In genomic region chr2:68594674-68595492, GRCh38 we compare ENCODE assay signal across 8 cellular contexts. TPM values are rescaled to one million over a fixed set of nuclear protein-coding genes. Genes with fewer than 3 reads are reported as not detected.
A peak's percentile ranks its signal among the peaks of the same experiment; 100 is the strongest.
DNase-seq lines count a peak whose midpoint lies in the region; ATAC-seq and TF ChIP-seq lines count a peak whose summit lies in the region.

No MANE protein-coding gene starts in this region.

- H3K4me1 ChIP-seq in CD8-positive, alpha-beta T cell (ENCODE audit: insufficient read depth, low read length): no peaks in the 10 kb centered on the region
- peaks cover 5% of the 10 kb centered on the region for H3K4me1 ChIP-seq in effector memory CD4-positive, alpha-beta T cell (ENCODE audit: control insufficient read depth, insufficient read depth, low read length, poor library complexity, severe bottlenecking)
- no peaks in the 10 kb centered on the region for H3K4me1 ChIP-seq in tibial artery

- no peaks in the 10 kb centered on the region for H3K27me3 ChIP-seq in CD8-positive, alpha-beta T cell (ENCODE audit: insufficient read depth, low read length)
- no peaks in the 10 kb centered on the region for H3K27me3 ChIP-seq in effector memory CD4-positive, alpha-beta T cell (replicated peaks; ENCODE audit: control insufficient read depth, insufficient read depth, low read length, poor library complexity, severe bottlenecking)
- H3K27me3 ChIP-seq in tibial artery: no peaks in the 10 kb centered on the region

- H3K4me1 Mint-ChIP-seq in CD8-positive, alpha-beta T cell (ENCODE audit: low read depth): peaks cover 6% of the 10 kb centered on the region
- H3K4me1 Mint-ChIP-seq in activated CD4-positive, alpha-beta T cell treated with anti-CD3 and anti-CD28 coated beads, Interleukin-2, amount 10 ng/mL, durations not matched to agents 24 days and 14 days: peaks cover 7% of the 10 kb centered on the region
- H3K4me1 Mint-ChIP-seq in naive B cell: peaks cover 8 to 14% (median 9%) of the 10 kb centered on the region in 3 donors

- no peaks in the 10 kb centered on the region for H3K27me3 Mint-ChIP-seq in CD8-positive, alpha-beta T cell (ENCODE audit: low read depth)
- peaks cover 18% of the 10 kb centered on the region for H3K27me3 Mint-ChIP-seq in activated CD4-positive, alpha-beta T cell treated with anti-CD3 and anti-CD28 coated beads, Interleukin-2, amount 10 ng/mL, durations not matched to agents 24 days and 14 days
- H3K27me3 Mint-ChIP-seq in naive B cell: peaks cover 0 to under 1% (median 0%) of the 10 kb centered on the region in 3 donors

- H3K27ac Mint-ChIP-seq in CD8-positive, alpha-beta T cell: no peak overlapping the region
- H3K27ac Mint-ChIP-seq in activated CD4-positive, alpha-beta T cell treated with anti-CD3 and anti-CD28 coated beads, Interleukin-2, amount 10 ng/mL, durations not matched to agents 24 days and 14 days: peak overlapping the region; percentile 31
- H3K27ac Mint-ChIP-seq in naive B cell: peak overlapping the region in 3 of 6 donors; percentile 1 to 75 (median 18)

- no peaks in the 10 kb centered on the region for H3K36me3 ChIP-seq in CD8-positive, alpha-beta T cell (ENCODE audit: insufficient read depth, low read length)
- no peaks in the 10 kb centered on the region for H3K36me3 ChIP-seq in effector memory CD4-positive, alpha-beta T cell (ENCODE audit: control insufficient read depth, insufficient read depth, low read length)
- H3K36me3 ChIP-seq in tibial artery: no peaks in the 10 kb centered on the region

- CTCF ChIA-PET in CD8-positive, alpha-beta T cell (lab: Charles Lee): interaction anchor here (0.6 to 9.0 kb wide), 42 partner anchors 8 to 708 kb away, joined by 3 to 124 read pairs (median 4); partner anchors contain the start of genes APLF and FBXO48

- TF ChIP-seq CTCF in CD8-positive, alpha-beta T cell (IDR thresholded peaks at IDR 0.05): peak; percentile 96
- TF ChIP-seq CTCF in tibial artery (IDR thresholded peaks at IDR 0.05): peak; percentile 28 to 40

- H3K9me3 Mint-ChIP-seq in CD8-positive, alpha-beta T cell: peaks cover 4% of the 10 kb centered on the region
- H3K9me3 Mint-ChIP-seq in activated CD4-positive, alpha-beta T cell treated with anti-CD3 and anti-CD28 coated beads, Interleukin-2, amount 10 ng/mL, durations not matched to agents 24 days and 14 days: peaks cover 4% of the 10 kb centered on the region
- H3K9me3 Mint-ChIP-seq in naive B cell: peaks cover 0 to 14% (median 6%) of the 10 kb centered on the region in 7 donors

- POLR2A ChIA-PET in CD8-positive, alpha-beta T cell (lab: Charles Lee): interaction anchor here (0.5 to 2.5 kb wide), 5 partner anchors 12 to 573 kb away, joined by 3 to 9 read pairs (median 6); partner anchors contain the start of genes APLF and FBXO48

- H3K4me3 Mint-ChIP-seq in CD8-positive, alpha-beta T cell: peak overlapping the region; percentile 17
- H3K4me3 Mint-ChIP-seq in activated CD4-positive, alpha-beta T cell treated with anti-CD3 and anti-CD28 coated beads, Interleukin-2, amount 10 ng/mL, durations not matched to agents 24 days and 14 days: no peak overlapping the region
- H3K4me3 Mint-ChIP-seq in naive B cell: peak overlapping the region in 3 of 8 donors; percentile 10 to 55 (median 50)

- no peaks in the 10 kb centered on the region for H3K36me3 Mint-ChIP-seq in CD8-positive, alpha-beta T cell
- no peaks in the 10 kb centered on the region for H3K36me3 Mint-ChIP-seq in activated CD4-positive, alpha-beta T cell treated with anti-CD3 and anti-CD28 coated beads, Interleukin-2, amount 10 ng/mL, durations not matched to agents 24 days and 14 days (ENCODE audit: low read depth)
- peaks cover 0 to 7% of the 10 kb centered on the region in 2 donors for H3K36me3 Mint-ChIP-seq in naive B cell

- intact Hi-C loops in CD8-positive, alpha-beta T cell (cut with DNase I, micrococcal nuclease): loop anchor here (1.0 to 5.0 kb wide), 4 partner anchors 108 to 332 kb away; no protein-coding TSS in a partner anchor
- intact Hi-C loops in activated CD4-positive, alpha-beta T cell treated with anti-CD3 and anti-CD28 coated beads, Interleukin-2, amount 10 ng/mL, durations not matched to agents 24 days and 14 days (cut with micrococcal nuclease): loop anchor here (1.0 to 5.0 kb wide), 2 partner anchors 132 to 332 kb away; no protein-coding TSS in a partner anchor
- intact Hi-C loops in tibial artery (cut with DNase I; ENCODE audit: low total_unique reads): no loop called here

- no peak overlapping the region for H3K27ac ChIP-seq in CD8-positive, alpha-beta T cell (ENCODE audit: low read depth, low read length)
- no peak overlapping the region for H3K27ac ChIP-seq in effector memory CD4-positive, alpha-beta T cell (ENCODE audit: insufficient read depth, low read length, poor library complexity, severe bottlenecking)
- no peak overlapping the region for H3K27ac ChIP-seq in tibial artery

- no peak overlapping the region for H3K4me3 ChIP-seq in CD8-positive, alpha-beta T cell (ENCODE audit: low read depth, low read length)
- no peak overlapping the region for H3K4me3 ChIP-seq in effector memory CD4-positive, alpha-beta T cell (ENCODE audit: insufficient read depth, low read depth, low read length, poor library complexity, severe bottlenecking)
- H3K4me3 ChIP-seq in tibial artery: no peak overlapping the region

- H3K9me3 ChIP-seq in CD8-positive, alpha-beta T cell (ENCODE audit: low read length): no peaks in the 10 kb centered on the region
- no peaks in the 10 kb centered on the region for H3K9me3 ChIP-seq in effector memory CD4-positive, alpha-beta T cell (ENCODE audit: control insufficient read depth, low read length)
- H3K9me3 ChIP-seq in tibial artery: peaks cover 0 to 21% (median 0%) of the 10 kb centered on the region in 3 donors

- peak; percentile 48 for ATAC-seq in CD8-positive, alpha-beta T cell
- ATAC-seq in GM19455 (IDR thresholded peaks at IDR 0.05; ENCODE audit: unreplicated experiment): peak; percentile 72
- ATAC-seq in naive B cell (ENCODE audit: low read depth in 2 of 2): peak in 1 of 2 donors; percentile 36
- ATAC-seq in HG02623 (IDR thresholded peaks at IDR 0.05; ENCODE audit: unreplicated experiment): no peak

- DNase-seq in CD8-positive, alpha-beta T cell: peak; percentile 12 to 68 (median 47)
- peak; percentile 3 for DNase-seq in MV-4-11 (lab: John Stamatoyannopoulos, UW)
- DNase-seq in activated CD4-positive, alpha-beta T cell treated with anti-CD3 and anti-CD28 coated beads, Interleukin-2, amount 10 ng/mL, durations not matched to agents 24 days and 14 days: peak; percentile 86
- DNase-seq in effector memory CD4-positive, alpha-beta T cell: peak in 2 of 3 donors; percentile 17 to 34
- peak; percentile 15 for DNase-seq in naive B cell
- no peak for DNase-seq in tibial artery

RNA-seq across cellular contexts. Expression of gene PROKR1, which starts 48.5 kb away (rescaled TPM):
- total RNA-seq in CD8-positive, alpha-beta T cell: not detected
- not detected in 2 replicates for total RNA-seq in activated CD4-positive, alpha-beta T cell treated with anti-CD3 and anti-CD28 coated beads, Interleukin-2, amount 10 ng/mL, durations not matched to agents 24 days and 14 days
- not detected for polyA plus RNA-seq in naive B cell (ENCODE audit: low read depth in 6 of 6)

Comparison
In these comparisons a context has a peak if more than half of its experiments do, and no peak if none do; other contexts are left out.
1. DNase-seq: peak in CD8-positive, alpha-beta T cell (7 of 7), MV-4-11 (single experiment), activated CD4-positive, alpha-beta T cell treated with anti-CD3 and anti-CD28 coated beads, Interleukin-2, amount 10 ng/mL, durations not matched to agents 24 days and 14 days (single experiment), effector memory CD4-positive, alpha-beta T cell (2 of 3) and naive B cell (single experiment); none in tibial artery (0 of 2).